8 cellular contexts compared by ENCODE assay signal in genomic region chr1:8026976-8027747, GRCh38. TPM values are rescaled to one million over a fixed set of nuclear protein-coding genes. Genes with fewer than 3 reads are reported as not detected.
A peak's percentile ranks its signal among the peaks of the same experiment; 100 is the strongest.
DNase-seq lines count a peak whose midpoint lies in the region; ATAC-seq and TF ChIP-seq lines count a peak whose summit lies in the region.

No MANE protein-coding gene starts in this region.

- intact Hi-C loops in adrenal gland (cut with DNase I), result loop anchor here (5.0 to 10.0 kb wide), 2 partner anchors 288 to 290 kb away; partner anchors contain the start of gene SLC45A1 (in 2 of the 2)

- peak overlapping the region; percentile 42 for H3K9ac ChIP-seq in iPS-18a (ENCODE audit: low read length)

- H3K27me3 ChIP-seq in adrenal gland (no peaks in the 10 kb centered on the region), iPS-18a (ENCODE audit: control insufficient read depth, insufficient read depth, low read length) (peaks cover 21% of the 10 kb centered on the region)

- H3K27ac ChIP-seq in adrenal gland (peak overlapping the region in 3 of 5 donors; percentile 82 to 95 (median 84)), iPS-18a (ENCODE audit: low read length) (no peak overlapping the region), skin epidermis (peak overlapping the region in 13 of 21 experiments; percentile 40 to 97 (median 87))

- TF ChIP-seq CTCF in adrenal gland (IDR thresholded peaks at IDR 0.05), result no peak

- DNase-seq in HCEC 1CT (peak; percentile 82), adrenal gland (peak in 3 of 7 donors; percentile 29 to 51 (median 46)), iPS-NIHi7 (ENCODE audit: extremely low spot score) (no peak), SIG-M5 treated with dmso at 0.1 percent for 504 hours (lab: John Stamatoyannopoulos, UW; ENCODE audit: unreplicated experiment) (no peak)
- no peak for DNase-seq in activated CD8-positive, alpha-beta memory T cell treated with anti-CD3 and anti-CD28 coated beads, Interleukin-2, amount 50 U/mL, for 48 hours

- no peak for TF ChIP-seq POLR2A in adrenal gland (IDR thresholded peaks at IDR 0.05)

- ATAC-seq in HG02970 (IDR thresholded peaks at IDR 0.05; ENCODE audit: low FRiP score, unreplicated experiment), result no peak

- H3K9me3 ChIP-seq in adrenal gland (replicated peaks in 1 of 3), result no peaks in the 10 kb centered on the region
- H3K9me3 ChIP-seq in iPS-18a (ENCODE audit: control insufficient read depth, low read depth, low read length), result no peaks in the 10 kb centered on the region

- peaks cover 23 to 40% of the 10 kb centered on the region in 2 donors for H3K4me1 ChIP-seq in adrenal gland (replicated peaks in 1 of 2)
- H3K4me1 ChIP-seq in iPS-18a (ENCODE audit: control insufficient read depth, low read depth, low read length), result peaks cover 39% of the 10 kb centered on the region

- H3K4me3 ChIP-seq in adrenal gland, result peak overlapping the region in 1 of 4 donors; percentile 97
- H3K4me3 ChIP-seq in iPS-18a (ENCODE audit: low read length), result peak overlapping the region; percentile 58
- H3K4me3 ChIP-seq in skin epidermis, result peak overlapping the region in 3 of 7 experiments; percentile 74 to 93 (median 80)

- 72 to 81% (median 77%) methylated on average over 24 to 25 of the region's 25 CpGs for WGBS in adrenal gland, 4 donors

- H3K36me3 ChIP-seq in adrenal gland (replicated peaks in 1 of 2), result no peaks in the 10 kb centered on the region
- H3K36me3 ChIP-seq in iPS-18a (ENCODE audit: control insufficient read depth, low read depth, low read length), result no peaks in the 10 kb centered on the region

RNA-seq across cellular contexts. Expression of gene ERRFI1, which starts 1.1 kb away (rescaled TPM):
- 10 to 100 TPM; 16.0 to 71.5 (median 29.0) TPM for total RNA-seq in adrenal gland
- polyA plus RNA-seq in adrenal gland, result 10 to 100 TPM; 14.4 to 29.8 (median 16.0) TPM
